Comparison of ENCODE assay signal across 4 cellular contexts in genomic region chr4:87217235-87217763, GRCh38.
TF ChIP-seq lines count a peak whose summit lies in the region.
"Not testable (repeated sequence)": the region's sequence is repeated elsewhere in the genome, so short reads cannot be mapped to it uniquely, and the experiment has no call there.

No MANE protein-coding gene starts in this region.

TF ChIP-seq in HEK293, 187 proteins besides CTCF, POLR2A, EP300 and RAD21:
- peak; percentile 97 for TF ChIP-seq ZNF600 (tag by site-specific recombination; IDR thresholded peaks at IDR 0.05)
- TF ChIP-seq, protein P1, sequence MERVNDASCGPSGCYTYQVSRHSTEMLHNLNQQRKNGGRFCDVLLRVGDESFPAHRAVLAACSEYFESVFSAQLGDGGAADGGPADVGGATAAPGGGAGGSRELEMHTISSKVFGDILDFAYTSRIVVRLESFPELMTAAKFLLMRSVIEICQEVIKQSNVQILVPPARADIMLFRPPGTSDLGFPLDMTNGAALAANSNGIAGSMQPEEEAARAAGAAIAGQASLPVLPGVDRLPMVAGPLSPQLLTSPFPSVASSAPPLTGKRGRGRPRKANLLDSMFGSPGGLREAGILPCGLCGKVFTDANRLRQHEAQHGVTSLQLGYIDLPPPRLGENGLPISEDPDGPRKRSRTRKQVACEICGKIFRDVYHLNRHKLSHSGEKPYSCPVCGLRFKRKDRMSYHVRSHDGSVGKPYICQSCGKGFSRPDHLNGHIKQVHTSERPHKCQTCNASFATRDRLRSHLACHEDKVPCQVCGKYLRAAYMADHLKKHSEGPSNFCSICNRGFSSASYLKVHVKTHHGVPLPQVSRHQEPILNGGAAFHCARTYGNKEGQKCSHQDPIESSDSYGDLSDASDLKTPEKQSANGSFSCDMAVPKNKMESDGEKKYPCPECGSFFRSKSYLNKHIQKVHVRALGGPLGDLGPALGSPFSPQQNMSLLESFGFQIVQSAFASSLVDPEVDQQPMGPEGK (tag by site-specific recombination; IDR thresholded peaks at IDR 0.05), result 0 out of 2 replicates have a peak, but pooled peaks have one; percentile 21

TF ChIP-seq in WTC11, 78 proteins besides CTCF, POLR2A, EP300 and RAD21:
- TF ChIP-seq GABPB1 (CRISPR knock-in tag; IDR thresholded peaks at IDR 0.05), result peak; percentile 42; the same call in 1 of the 2 replicates

TF ChIP-seq in K562, 482 proteins besides CTCF, POLR2A, EP300 and RAD21:
- TF ChIP-seq CEBPG (CRISPR knock-in tag; IDR thresholded peaks at IDR 0.05), result peak; percentile 50; the same call in 1 of the 2 replicates
- TF ChIP-seq CEBPG (tag; conservative IDR thresholded peaks at IDR 0.05 in 1 of 2, IDR thresholded peaks at IDR 0.05 in 1 of 2), result 0 out of 4 replicates have a peak, but pooled peaks of 1 of the 2 experiments have one; percentile 31
- 0 out of 2 replicates have a peak, but pooled peaks have one; percentile 8 for TF ChIP-seq ZNF384 (IDR thresholded peaks at IDR 0.05; ENCODE audit: low read depth, low read length)
- TF ChIP-seq ATF3 (IDR thresholded peaks at IDR 0.05), result peak; percentile 80
- TF ChIP-seq ATF3 (CRISPR knock-in tag; conservative IDR thresholded peaks at IDR 0.05), result not testable (repeated sequence)
- peak; percentile 51; the same call in 1 of the 2 replicates for TF ChIP-seq CEBPB (tag; IDR thresholded peaks at IDR 0.05)

TF ChIP-seq in HepG2, 621 proteins besides CTCF, POLR2A, EP300 and RAD21:
- not testable (repeated sequence) for TF ChIP-seq NR2F6 (IDR thresholded peaks at IDR 0.05)
- TF ChIP-seq NR2F6 (CRISPR knock-in tag; IDR thresholded peaks at IDR 0.05) (peak; percentile 37; the same call in 1 of the 2 replicates), CEBPG (CRISPR knock-in tag; IDR thresholded peaks at IDR 0.05) (peak; percentile 59; the same call in 1 of the 2 replicates), RARA (CRISPR knock-in tag; IDR thresholded peaks at IDR 0.05) (peak; percentile 24; the same call in 1 of the 2 replicates), HNF4A (CRISPR knock-in tag; IDR thresholded peaks at IDR 0.05) (peak; percentile 49), NR2C2 (CRISPR knock-in tag; IDR thresholded peaks at IDR 0.05; ENCODE audit: borderline replicate concordance) (0 out of 2 replicates have a peak, but pooled peaks have one; percentile 28), NR2F1 (CRISPR knock-in tag; IDR thresholded peaks at IDR 0.05) (0 out of 4 replicates have a peak, but pooled peaks of 1 of the 2 experiments have one; percentile 31), ZNF460 (CRISPR knock-in tag; IDR thresholded peaks at IDR 0.05; ENCODE audit: borderline replicate concordance) (peak; percentile 89), ZMYM4 (CRISPR knock-in tag; IDR thresholded peaks at IDR 0.05) (0 out of 2 replicates have a peak, but pooled peaks have one; percentile 19), ATF4 (CRISPR knock-in tag; IDR thresholded peaks at IDR 0.05) (0 out of 4 replicates have a peak, but pooled peaks of 1 of the 2 experiments have one; percentile 21)
- TF ChIP-seq, protein P1 (CRISPR knock-in tag; IDR thresholded peaks at IDR 0.05), result peak; percentile 29; the same call in 1 of the 2 replicates
- TF ChIP-seq, protein P2, sequence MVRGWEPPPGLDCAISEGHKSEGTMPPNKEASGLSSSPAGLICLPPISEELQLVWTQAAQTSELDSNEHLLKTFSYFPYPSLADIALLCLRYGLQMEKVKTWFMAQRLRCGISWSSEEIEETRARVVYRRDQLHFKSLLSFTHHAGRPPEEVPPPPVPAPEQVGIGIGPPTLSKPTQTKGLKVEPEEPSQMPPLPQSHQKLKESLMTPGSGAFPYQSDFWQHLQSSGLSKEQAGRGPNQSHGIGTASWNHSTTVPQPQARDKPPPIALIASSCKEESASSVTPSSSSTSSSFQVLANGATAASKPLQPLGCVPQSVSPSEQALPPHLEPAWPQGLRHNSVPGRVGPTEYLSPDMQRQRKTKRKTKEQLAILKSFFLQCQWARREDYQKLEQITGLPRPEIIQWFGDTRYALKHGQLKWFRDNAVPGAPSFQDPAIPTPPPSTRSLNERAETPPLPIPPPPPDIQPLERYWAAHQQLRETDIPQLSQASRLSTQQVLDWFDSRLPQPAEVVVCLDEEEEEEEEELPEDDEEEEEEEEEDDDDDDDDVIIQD (CRISPR knock-in tag; IDR thresholded peaks at IDR 0.05; ENCODE audit: low read depth), result 0 out of 2 replicates have a peak, but pooled peaks have one; percentile 17
